ENCODE assay signal across 26 cellular contexts in genomic region chr15:74680461-74680860, GRCh38. TPM values are rescaled to one million over a fixed set of nuclear protein-coding genes. Genes with fewer than 3 reads are reported as not detected.
"Had no signal": no experiment of that assay in that cellular context is flagged by ENCODE, and none has a peak within 500 bp of the region (broad histone marks: within the 10 kb centered on the region; RNA-seq: fewer than 3 reads in every experiment).

No MANE protein-coding gene starts in this region.

- H3K4me1 ChIP-seq: colonic mucosa, left lung, prostate gland, right atrium auricular region, sigmoid colon, testis, transverse colon, upper lobe of right lung, vagina had no signal

- H3K27ac ChIP-seq: colonic mucosa, epithelial cell of prostate, left lung, prostate gland, right atrium auricular region, sigmoid colon, skin epidermis, spleen, testis, transverse colon, upper lobe of right lung, vagina had no signal

- H3K36me3 ChIP-seq: colonic mucosa, prostate gland, upper lobe of right lung had no signal

- DNase-seq: colonic mucosa; effector CD8-positive, alpha-beta T cell; endodermal cell; hypothalamus; left cardiac atrium; left lung; mesendoderm; midbrain; naive thymus-derived CD8-positive, alpha-beta T cell; nephron progenitor cell; nucleus accumbens; sigmoid colon; spleen; stimulated activated CD4-positive, alpha-beta T cell treated with anti-CD3 and anti-CD28 coated beads, Interleukin-4, amount 100 ng/mL, for 4 hours; stimulated activated naive CD8-positive, alpha-beta T cell treated with anti-CD3 and anti-CD28 coated beads, Interleukin-15, Interleukin-2, amounts not matched to agents 100 U/mL and 50 U/mL, for 24 hours; substantia nigra; testis; transverse colon; upper lobe of right lung had no signal

- H3K27me3 ChIP-seq: colonic mucosa, left lung, right atrium auricular region, sigmoid colon, spleen, testis, transverse colon, upper lobe of right lung, vagina had no signal

- H3K9me3 ChIP-seq: colonic mucosa, prostate gland, sigmoid colon, testis, transverse colon, upper lobe of right lung, vagina had no signal

- H3K4me3 ChIP-seq: colonic mucosa, left lung, prostate gland, right atrium auricular region, sigmoid colon, skin epidermis, spleen, testis, transverse colon, upper lobe of right lung, vagina had no signal

RNA-seq across cellular contexts. Expression of gene CYP1A1, which starts 44.9 kb away (rescaled TPM):
- total RNA-seq: colonic mucosa, endodermal cell, esophagus mucosa, left lung, myocyte had no signal
- polyA plus RNA-seq: naive thymus-derived CD8-positive, alpha-beta T cell had no signal
